23 cellular contexts compared by ENCODE assay signal in the genomic region with DNA sequence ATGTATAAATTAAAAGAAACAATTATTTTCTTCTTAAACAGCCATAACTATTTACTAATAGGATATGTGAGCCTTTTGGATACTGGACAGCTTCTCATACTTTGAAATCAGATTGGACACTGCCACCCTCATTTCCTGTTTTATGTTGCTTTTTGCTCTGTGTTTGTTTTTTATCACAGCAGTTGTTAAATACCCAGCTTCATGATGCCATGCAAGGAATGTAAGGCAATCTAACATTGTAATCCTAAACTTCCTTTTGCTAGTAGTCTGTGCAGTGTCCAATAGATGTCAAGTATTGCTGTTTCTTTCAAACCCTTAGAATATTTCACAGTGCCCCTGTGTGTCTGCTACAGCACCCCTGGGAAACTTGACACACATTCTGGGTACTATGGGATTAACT. TPM values are rescaled to one million over a fixed set of nuclear protein-coding genes. Genes with fewer than 3 reads are reported as not detected.
A peak's percentile ranks its signal among the peaks of the same experiment; 100 is the strongest.
DNase-seq lines count a peak whose midpoint lies in the region; ATAC-seq, FAIRE-seq and TF ChIP-seq lines count a peak whose summit lies in the region.
"Had no signal": no experiment of that assay in that cellular context is flagged by ENCODE, and none has a peak within 500 bp of the region (broad histone marks: within the 10 kb centered on the region; RNA-seq: fewer than 3 reads in every experiment).

No MANE protein-coding gene starts in this region.

- peaks cover 2% of the 10 kb centered on the region for H3K27me3 Mint-ChIP-seq in endothelial cell (ENCODE audit: unreplicated experiment)
- no peaks in the 10 kb centered on the region for H3K27me3 Mint-ChIP-seq in activated T-helper 2 cell treated with anti-CD3 and anti-CD28 coated beads, Interferon-gamma antibody, Interleukin-2, Interleukin-4, amounts not matched to agents 10 μg/mL and 5 μg/mL and 100 μg/mL, durations not matched to agents 14 hours and 24 hours and 36 hours (ENCODE audit: low read depth)
- H3K27me3 Mint-ChIP-seq: naive B cell had no signal

- ATAC-seq in HG03097 (IDR thresholded peaks at IDR 0.05; ENCODE audit: low FRiP score, unreplicated experiment): no peak
- ATAC-seq: GM23338, left ventricle myocardium superior, pancreas had no signal

- intact Hi-C loops in activated T-helper 2 cell treated with anti-CD3 and anti-CD28 coated beads, Interferon-gamma antibody, Interleukin-2, Interleukin-4, amounts not matched to agents 10 μg/mL and 5 μg/mL and 100 μg/mL, durations not matched to agents 14 hours and 24 hours and 36 hours (cut with micrococcal nuclease): no loop called here

- POLR2A ChIA-PET in AG04449 (lab: Yijun Ruan, JAX): no interaction called here

- no peaks in the 10 kb centered on the region for H3K9me3 Mint-ChIP-seq in endothelial cell (ENCODE audit: unreplicated experiment)
- peaks cover 4% of the 10 kb centered on the region for H3K9me3 Mint-ChIP-seq in activated T-helper 2 cell treated with anti-CD3 and anti-CD28 coated beads, Interferon-gamma antibody, Interleukin-2, Interleukin-4, amounts not matched to agents 10 μg/mL and 5 μg/mL and 100 μg/mL, durations not matched to agents 14 hours and 24 hours and 36 hours
- H3K9me3 Mint-ChIP-seq: GM23338 had no signal

- peak; percentile 14 for DNase-seq in AG04449 (ENCODE audit: low read depth, low spot score)
- peak; percentile 13 for DNase-seq in HTR-8/SVneo (ENCODE audit: insufficient read length, low spot score)
- DNase-seq in astrocyte of the spinal cord (ENCODE audit: low read depth, low spot score): peak; percentile 44
- peak; percentile 55 for DNase-seq in iris pigment epithelial cell (ENCODE audit: low read depth)
- no peak for DNase-seq in endothelial cell (ENCODE audit: low spot score)
- DNase-seq in iPS-NIHi7 (ENCODE audit: extremely low spot score): no peak
- DNase-seq in activated T-helper 2 cell treated with anti-CD3 and anti-CD28 coated beads, Interferon-gamma antibody, Interleukin-2, Interleukin-4, amounts not matched to agents 10 μg/mL and 5 μg/mL and 100 μg/mL, durations not matched to agents 14 hours and 24 hours and 36 hours (ENCODE audit: low spot score): no peak
- DNase-seq: activated CD4-positive, alpha-beta T cell treated with anti-CD3 and anti-CD28 coated beads for 1 hour; DMS79; left ventricle myocardium superior; naive B cell; NCI-H1930; NCI-H446 treated with DMSO at 0.1 percent for 48 hours; pancreas; Right ventricle myocardium superior; stimulated activated CD4-positive, alpha-beta T cell treated with anti-CD3 and anti-CD28 coated beads, Interleukin-4, amount 100 ng/mL, for 24 hours had no signal

- no peak for FAIRE-seq in HTR-8/SVneo (lab: Jason Lieb, UNC)
- FAIRE-seq: colon, endometrium, pancreas had no signal

- no peak overlapping the region for H3K27ac Mint-ChIP-seq in endothelial cell (ENCODE audit: unreplicated experiment)
- no peak overlapping the region for H3K27ac Mint-ChIP-seq in activated T-helper 2 cell treated with anti-CD3 and anti-CD28 coated beads, Interferon-gamma antibody, Interleukin-2, Interleukin-4, amounts not matched to agents 10 μg/mL and 5 μg/mL and 100 μg/mL, durations not matched to agents 14 hours and 24 hours and 36 hours
- H3K27ac Mint-ChIP-seq: activated T-helper 1 cell treated with anti-CD3 and anti-CD28 coated beads, Interleukin-12 subunit alpha, Interleukin-12 subunit beta, Interleukin-2, Interleukin-4 antibody, amounts not matched to agents 30 ng/mL and 10 ng/mL and 1 ng/mL, durations not matched to agents 14 hours and 24 hours and 36 hours; GM23338; naive B cell; T-helper 2 cell treated with Interferon-gamma antibody and Interleukin-4, amounts not matched to agents 5 μg/mL and 100 μg/mL, for 36 hours had no signal

- in situ Hi-C loops in astrocyte of the spinal cord (cut with HindIII; ENCODE audit: low sequenced_read_pairs): no loop called here

- H3K4me3 Mint-ChIP-seq in endothelial cell (ENCODE audit: unreplicated experiment): no peak overlapping the region
- no peak overlapping the region for H3K4me3 Mint-ChIP-seq in activated T-helper 2 cell treated with anti-CD3 and anti-CD28 coated beads, Interferon-gamma antibody, Interleukin-2, Interleukin-4, amounts not matched to agents 10 μg/mL and 5 μg/mL and 100 μg/mL, durations not matched to agents 14 hours and 24 hours and 36 hours (ENCODE audit: low read depth)
- H3K4me3 Mint-ChIP-seq: activated T-helper 1 cell treated with anti-CD3 and anti-CD28 coated beads, Interleukin-12 subunit alpha, Interleukin-12 subunit beta, Interleukin-2, Interleukin-4 antibody, amounts not matched to agents 30 ng/mL and 10 ng/mL and 1 ng/mL, durations not matched to agents 14 hours and 24 hours and 36 hours; GM23338; naive B cell; T-helper 2 cell treated with Interferon-gamma antibody and Interleukin-4, amounts not matched to agents 5 μg/mL and 100 μg/mL, for 36 hours had no signal

- CTCF ChIA-PET in AG04449 (lab: Yijun Ruan, JAX): no interaction called here

- no peaks in the 10 kb centered on the region for H3K36me3 Mint-ChIP-seq in endothelial cell (ENCODE audit: low read depth, unreplicated experiment)
- H3K36me3 Mint-ChIP-seq in activated T-helper 2 cell treated with anti-CD3 and anti-CD28 coated beads, Interferon-gamma antibody, Interleukin-2, Interleukin-4, amounts not matched to agents 10 μg/mL and 5 μg/mL and 100 μg/mL, durations not matched to agents 14 hours and 24 hours and 36 hours (ENCODE audit: low read depth): no peaks in the 10 kb centered on the region
- H3K36me3 Mint-ChIP-seq: naive B cell had no signal

- no peak overlapping the region for H3K4me3 ChIP-seq in AG04449 (ENCODE audit: low read depth, low read length)
- H3K4me3 ChIP-seq in astrocyte of the spinal cord (ENCODE audit: low read depth, low read length): no peak overlapping the region
- H3K4me3 ChIP-seq: GM23338, pancreas, skin epidermis had no signal

- no peaks in the 10 kb centered on the region for H3K4me1 Mint-ChIP-seq in endothelial cell (ENCODE audit: unreplicated experiment)
- H3K4me1 Mint-ChIP-seq in activated T-helper 2 cell treated with anti-CD3 and anti-CD28 coated beads, Interferon-gamma antibody, Interleukin-2, Interleukin-4, amounts not matched to agents 10 μg/mL and 5 μg/mL and 100 μg/mL, durations not matched to agents 14 hours and 24 hours and 36 hours (ENCODE audit: low read depth): no peaks in the 10 kb centered on the region
- H3K4me1 Mint-ChIP-seq: GM23338, naive B cell had no signal

- no peak for TF ChIP-seq CTCF in AG04449 (IDR thresholded peaks at IDR 0.05; ENCODE audit: insufficient read depth, low read length, missing control alignments)
- no peak for TF ChIP-seq CTCF in astrocyte of the spinal cord (IDR thresholded peaks at IDR 0.05; ENCODE audit: low read depth, low read length)
- no peak for TF ChIP-seq CTCF in endothelial cell (IDR thresholded peaks at IDR 0.05; ENCODE audit: unreplicated experiment)

RNA-seq across cellular contexts. Expression of gene CNTLN, which starts 56.3 kb away (rescaled TPM):
- total RNA-seq in endothelial cell (ENCODE audit: unreplicated experiment): 7.4 TPM
- 1.6 and 1.8 TPM in 2 replicates for total RNA-seq in activated T-helper 2 cell treated with anti-CD3 and anti-CD28 coated beads, Interferon-gamma antibody, Interleukin-2, Interleukin-4, amounts not matched to agents 10 μg/mL and 5 μg/mL and 100 μg/mL, durations not matched to agents 14 hours and 24 hours and 36 hours

Comparison
In these comparisons a context has a peak if more than half of its experiments do, and no peak if none do; other contexts are left out.
1. DNase-seq: peak in AG04449 (single experiment), HTR-8/SVneo (single experiment), astrocyte of the spinal cord (single experiment) and iris pigment epithelial cell (single experiment); none in endothelial cell (single experiment), iPS-NIHi7 (single experiment) and activated T-helper 2 cell treated with anti-CD3 and anti-CD28 coated beads, Interferon-gamma antibody, Interleukin-2, Interleukin-4, amounts not matched to agents 10 μg/mL and 5 μg/mL and 100 μg/mL, durations not matched to agents 14 hours and 24 hours and 36 hours (single experiment).